ENCODE assay signal across 8 cellular contexts in genomic region chr15:42273099-42273899, GRCh38. TPM values are rescaled to one million over a fixed set of nuclear protein-coding genes. Genes with fewer than 3 reads are reported as not detected.
A peak's percentile ranks its signal among the peaks of the same experiment; 100 is the strongest.
DNase-seq lines count a peak whose midpoint lies in the region; ATAC-seq, FAIRE-seq and TF ChIP-seq lines count a peak whose summit lies in the region.

GANC (plus strand) TSS chr15:42273201; CDS start chr15:42274482, 1,281 bp downstream.
TMEM87A (minus strand) TSS chr15:42273433; CDS start chr15:42273398, 35 bp downstream.

- H3K9me3 ChIP-seq in pancreas (no peaks in the 10 kb centered on the region), tibial artery (no peaks in the 10 kb centered on the region)

- H3K27ac ChIP-seq in pancreas (peak within 1 kb of the TSS; percentile 82 to 95 (median 89)), tibial artery (peak within 1 kb of the TSS; percentile 95 to 97)

- intact Hi-C loops in Right ventricle myocardium superior (cut with DNase I) = no loop called here
- intact Hi-C loops in pancreas (cut with DNase I) = no loop called here
- intact Hi-C loops in tibial artery (cut with DNase I; ENCODE audit: low total_unique reads) = no loop called here

- peaks cover 51% of the 10 kb centered on the region for H3K4me1 Mint-ChIP-seq in activated naive CD8-positive, alpha-beta T cell treated with anti-CD3 and anti-CD28 coated beads, Interleukin-2, amount 50 U/mL, for 24 hours

- FAIRE-seq in pancreas (lab: Jason Lieb, UNC) = peak; percentile 68

- H3K36me3 Mint-ChIP-seq in activated naive CD8-positive, alpha-beta T cell treated with anti-CD3 and anti-CD28 coated beads, Interleukin-2, amount 50 U/mL, for 24 hours (ENCODE audit: low read depth) = peaks cover 20% of the 10 kb centered on the region

- H3K4me3 ChIP-seq in GM12865 (ENCODE audit: low read depth, low read length) = peak within 1 kb of the TSS; percentile 72
- H3K4me3 ChIP-seq in pancreas = peak within 1 kb of the TSS; percentile 47 to 69 (median 57)
- peak within 1 kb of the TSS; percentile 67 to 83 for H3K4me3 ChIP-seq in tibial artery

- TF ChIP-seq CTCF in GM12865 (IDR thresholded peaks at IDR 0.05; ENCODE audit: insufficient read depth, low read depth, low read length, missing control alignments) (no peak), pancreas (IDR thresholded peaks at IDR 0.05) (no peak), tibial artery (IDR thresholded peaks at IDR 0.05) (no peak)

- ATAC-seq in HG02763 (IDR thresholded peaks at IDR 0.05; ENCODE audit: unreplicated experiment) (peak; percentile 91), Right ventricle myocardium superior (ENCODE audit: poor library complexity) (peak; percentile 98), pancreas (peak; percentile 93 to 97 (median 96))
- peak; percentile 99 for ATAC-seq in activated naive CD8-positive, alpha-beta T cell treated with anti-CD3 and anti-CD28 coated beads, Interleukin-2, amount 50 U/mL, for 24 hours

- no peaks in the 10 kb centered on the region for H3K36me3 ChIP-seq in pancreas
- peaks cover 0 to 4% (median 3%) of the 10 kb centered on the region in 3 donors for H3K36me3 ChIP-seq in tibial artery

- 0 to 1% methylated on average over 47 of the region's 47 CpGs for WGBS in pancreas, 2 donors

- H3K27me3 ChIP-seq in pancreas = no peaks in the 10 kb centered on the region
- no peaks in the 10 kb centered on the region for H3K27me3 ChIP-seq in tibial artery

- no peaks in the 10 kb centered on the region for H3K9me3 Mint-ChIP-seq in activated naive CD8-positive, alpha-beta T cell treated with anti-CD3 and anti-CD28 coated beads, Interleukin-2, amount 50 U/mL, for 24 hours

- DNase-seq in GM12865 (ENCODE audit: low read depth) = peak; percentile 98
- peak; percentile 84 for DNase-seq in NCI-H1417 treated with DMSO at 0.1 percent for 48 hours (lab: John Stamatoyannopoulos, UW)
- peak; percentile 97 for DNase-seq in SW480 (ENCODE audit: low spot score)
- DNase-seq in activated naive CD8-positive, alpha-beta T cell treated with anti-CD3 and anti-CD28 coated beads, Interleukin-2, amount 50 U/mL, for 24 hours = peak; percentile 94
- DNase-seq in Right ventricle myocardium superior = peak; percentile 97
- peak; percentile 93 to 99 (median 96) for DNase-seq in pancreas
- peak; percentile 98 to 99 for DNase-seq in tibial artery

- no peaks in the 10 kb centered on the region for H3K27me3 Mint-ChIP-seq in activated naive CD8-positive, alpha-beta T cell treated with anti-CD3 and anti-CD28 coated beads, Interleukin-2, amount 50 U/mL, for 24 hours

- H3K4me3 Mint-ChIP-seq in activated naive CD8-positive, alpha-beta T cell treated with anti-CD3 and anti-CD28 coated beads, Interleukin-2, amount 50 U/mL, for 24 hours = peak within 1 kb of the TSS; percentile 99

- H3K4me1 ChIP-seq in pancreas (peaks cover 32 to 46% (median 35%) of the 10 kb centered on the region in 3 donors), tibial artery (peaks cover 0 to 59% (median 35%) of the 10 kb centered on the region in 4 donors)

- peak within 1 kb of the TSS; percentile 99 for H3K27ac Mint-ChIP-seq in activated naive CD8-positive, alpha-beta T cell treated with anti-CD3 and anti-CD28 coated beads, Interleukin-2, amount 50 U/mL, for 24 hours

RNA-seq across cellular contexts. Expression of gene GANC, which starts in this region (rescaled TPM):
- total RNA-seq in Right ventricle myocardium superior (15.0 TPM), pancreas (10 to 100 TPM in 4 of 6 donors, 1 to 10 TPM in 2; 6.9 to 21.1 (median 10.7) TPM)
- polyA plus RNA-seq in pancreas = 1 to 10 TPM; 8.7 to 9.1 TPM

RNA-seq across cellular contexts. Expression of gene TMEM87A, which starts in this region (rescaled TPM):
- 17.3 TPM for total RNA-seq in Right ventricle myocardium superior
- 10 to 100 TPM; 19.2 to 32.1 (median 25.1) TPM for total RNA-seq in pancreas
- 10 to 100 TPM; 12.2 to 23.2 TPM for polyA plus RNA-seq in pancreas

Comparison
In these comparisons a context has a peak if more than half of its experiments do, and no peak if none do; other contexts are left out.
1. Peak in every context shown above with its lines: DNase-seq, ATAC-seq, H3K4me3 ChIP-seq and H3K27ac ChIP-seq.